ENCODE assay signal across 10 cellular contexts in the genomic region with DNA sequence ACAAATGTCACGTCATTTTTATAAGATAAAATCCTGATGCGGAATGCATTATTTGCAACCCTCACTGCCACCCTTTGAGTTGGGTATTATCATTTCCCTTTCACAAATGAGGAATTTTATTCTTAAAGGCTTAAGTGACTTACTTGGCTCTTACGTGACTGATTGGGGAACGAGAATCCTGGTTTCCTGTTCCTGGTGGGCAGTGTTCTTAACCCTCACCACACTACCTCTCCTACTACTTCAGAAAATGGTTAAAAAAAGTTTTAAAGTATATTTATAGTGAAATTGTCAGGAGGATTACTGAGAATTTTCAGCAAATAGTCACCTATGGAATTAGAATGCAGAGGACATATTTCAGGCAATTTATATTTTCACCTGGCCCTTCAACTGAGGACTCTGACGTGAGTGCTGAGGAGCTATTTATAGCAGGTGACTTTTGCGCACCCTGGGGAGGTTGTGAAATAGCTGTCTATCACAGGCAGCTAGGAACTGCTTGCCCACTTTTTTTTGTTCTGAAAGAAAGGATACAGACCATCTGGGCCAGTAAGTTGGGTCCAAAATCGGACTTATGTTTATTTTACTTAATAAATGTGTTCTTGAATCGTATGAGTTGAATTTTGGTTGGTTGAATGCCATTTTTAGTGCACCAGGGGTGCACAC. TPM values are rescaled to one million over a fixed set of nuclear protein-coding genes. Genes with fewer than 3 reads are reported as not detected.
DNase-seq lines count a peak whose midpoint lies in the region; TF ChIP-seq lines count a peak whose summit lies in the region.
"Had no signal": no experiment of that assay in that cellular context is flagged by ENCODE, and none has a peak within 500 bp of the region (broad histone marks: within the 10 kb centered on the region; RNA-seq: fewer than 3 reads in every experiment).

No MANE protein-coding gene starts in this region.

- in situ Hi-C loops in GM13977 (cut with MboI; ENCODE audit: low pct_unique_long_range_greater_than_20kb, low sequenced_read_pairs, unreplicated experiment), result no loop called here

- peaks cover 3% of the 10 kb centered on the region for H3K9me3 Mint-ChIP-seq in activated CD4-positive, alpha-beta memory T cell treated with anti-CD3 and anti-CD28 coated beads for 36 hours

- H3K36me3 Mint-ChIP-seq in activated CD4-positive, alpha-beta memory T cell treated with anti-CD3 and anti-CD28 coated beads for 36 hours, result peaks cover 4% of the 10 kb centered on the region

- peaks cover 8% of the 10 kb centered on the region for H3K36me3 ChIP-seq in left ventricle myocardium inferior

- POLR2A ChIA-PET in HEK293T (lab: Yijun Ruan, JAX), result no interaction called here
- POLR2A ChIA-PET in activated CD4-positive, alpha-beta memory T cell treated with anti-CD3 and anti-CD28 coated beads for 36 hours (lab: Charles Lee), result no interaction called here

- CTCF ChIA-PET in HEK293T (lab: Yijun Ruan, JAX), result no interaction called here
- CTCF ChIA-PET in activated CD4-positive, alpha-beta memory T cell treated with anti-CD3 and anti-CD28 coated beads for 36 hours (lab: Charles Lee), result interaction anchor here (1.1 kb wide), 1 partner anchor 18 kb away, joined by 6 read pairs; the partner anchor contains the start of gene RASGRP3

- H3K27ac ChIP-seq in left ventricle myocardium inferior (replicated peaks), result peak overlapping the region; percentile 85

- peaks cover 51% of the 10 kb centered on the region for H3K4me1 ChIP-seq in left ventricle myocardium inferior

- intact Hi-C loops in left ventricle myocardium inferior (cut with micrococcal nuclease), result no loop called here
- intact Hi-C loops in activated CD4-positive, alpha-beta memory T cell treated with anti-CD3 and anti-CD28 coated beads for 36 hours (cut with micrococcal nuclease), result no loop called here

- no peaks in the 10 kb centered on the region for H3K27me3 Mint-ChIP-seq in activated CD4-positive, alpha-beta memory T cell treated with anti-CD3 and anti-CD28 coated beads for 36 hours

- TF ChIP-seq CTCF in GM13977 (IDR thresholded peaks at IDR 0.05; ENCODE audit: extremely low read depth, insufficient read depth, missing control alignments) (no peak), left ventricle myocardium inferior (IDR thresholded peaks at IDR 0.05; ENCODE audit: borderline replicate concordance) (no peak)

- no peaks in the 10 kb centered on the region for H3K27me3 ChIP-seq in left ventricle myocardium inferior (ENCODE audit: low read depth)

- H3K27ac Mint-ChIP-seq in activated CD4-positive, alpha-beta memory T cell treated with anti-CD3 and anti-CD28 coated beads for 36 hours, result no peak overlapping the region

- H3K9me3 ChIP-seq in left ventricle myocardium inferior (replicated peaks), result peaks cover 16% of the 10 kb centered on the region

- no peak overlapping the region for H3K4me3 Mint-ChIP-seq in activated CD4-positive, alpha-beta memory T cell treated with anti-CD3 and anti-CD28 coated beads for 36 hours

- peak overlapping the region; percentile 60 for H3K4me3 ChIP-seq in left ventricle myocardium inferior

- H3K4me1 Mint-ChIP-seq in activated CD4-positive, alpha-beta memory T cell treated with anti-CD3 and anti-CD28 coated beads for 36 hours (ENCODE audit: low read depth), result no peaks in the 10 kb centered on the region

- peak; percentile 42 for DNase-seq in GM13977 (ENCODE audit: low spot score)
- no peak for DNase-seq in HEK293T (ENCODE audit: extremely low spot score)
- peak; percentile 63 to 79 (median 68) for DNase-seq in NCI-H1417 (lab: John Stamatoyannopoulos, UW)
- peak; percentile 48 for DNase-seq in left ventricle myocardium inferior
- no peak for DNase-seq in activated CD4-positive, alpha-beta memory T cell treated with anti-CD3 and anti-CD28 coated beads for 36 hours
- no peak for DNase-seq in NCI-H1436 treated with DMSO at 0.1 percent for 48 hours (lab: John Stamatoyannopoulos, UW)
- no peak for DNase-seq in NCI-H510A treated with DMSO at 0.1 percent for 48 hours (lab: John Stamatoyannopoulos, UW)
- DNase-seq in hepatic stellate cell (ENCODE audit: low spot score), result no peak
- DNase-seq: NCI-H82; stimulated activated naive CD4-positive, alpha-beta T cell treated with Interleukin-2 at 50 U/mL for 16 hours had no signal

TF ChIP-seq in HEK293T, 16 proteins besides CTCF, POLR2A, EP300 and RAD21:
- peak; percentile 44; the same call in 1 of the 2 replicates for TF ChIP-seq PKNOX1 (IDR thresholded peaks at IDR 0.05)
- no peak for TF ChIP-seq NFRKB (IDR thresholded peaks at IDR 0.05)

RNA-seq across cellular contexts. Expression of gene RASGRP3, which starts 18.7 kb away (rescaled TPM):
- total RNA-seq in left ventricle myocardium inferior, result 69.2 TPM
- total RNA-seq in activated CD4-positive, alpha-beta memory T cell treated with anti-CD3 and anti-CD28 coated beads for 36 hours, result 1 to 10 TPM; 1.2 to 1.9 TPM

Comparison
In these comparisons a context has a peak if more than half of its experiments do, and no peak if none do; other contexts are left out.
1. DNase-seq: peak in GM13977 (single experiment), NCI-H1417 (3 of 3) and left ventricle myocardium inferior (single experiment); none in HEK293T (single experiment), activated CD4-positive, alpha-beta memory T cell treated with anti-CD3 and anti-CD28 coated beads for 36 hours (single experiment), NCI-H1436 treated with DMSO at 0.1 percent for 48 hours (single experiment), NCI-H510A treated with DMSO at 0.1 percent for 48 hours (single experiment) and hepatic stellate cell (single experiment).
2. RNA of gene RASGRP3, which starts 18.7 kb away (total RNA-seq): 69.2 TPM in left ventricle myocardium inferior (single experiment); 1.2 to 1.9 TPM in activated CD4-positive, alpha-beta memory T cell treated with anti-CD3 and anti-CD28 coated beads for 36 hours; every median in the first group is over 10 times any median in the second.